Comparison of ENCODE assay signal across 8 cellular contexts in the genomic region with DNA sequence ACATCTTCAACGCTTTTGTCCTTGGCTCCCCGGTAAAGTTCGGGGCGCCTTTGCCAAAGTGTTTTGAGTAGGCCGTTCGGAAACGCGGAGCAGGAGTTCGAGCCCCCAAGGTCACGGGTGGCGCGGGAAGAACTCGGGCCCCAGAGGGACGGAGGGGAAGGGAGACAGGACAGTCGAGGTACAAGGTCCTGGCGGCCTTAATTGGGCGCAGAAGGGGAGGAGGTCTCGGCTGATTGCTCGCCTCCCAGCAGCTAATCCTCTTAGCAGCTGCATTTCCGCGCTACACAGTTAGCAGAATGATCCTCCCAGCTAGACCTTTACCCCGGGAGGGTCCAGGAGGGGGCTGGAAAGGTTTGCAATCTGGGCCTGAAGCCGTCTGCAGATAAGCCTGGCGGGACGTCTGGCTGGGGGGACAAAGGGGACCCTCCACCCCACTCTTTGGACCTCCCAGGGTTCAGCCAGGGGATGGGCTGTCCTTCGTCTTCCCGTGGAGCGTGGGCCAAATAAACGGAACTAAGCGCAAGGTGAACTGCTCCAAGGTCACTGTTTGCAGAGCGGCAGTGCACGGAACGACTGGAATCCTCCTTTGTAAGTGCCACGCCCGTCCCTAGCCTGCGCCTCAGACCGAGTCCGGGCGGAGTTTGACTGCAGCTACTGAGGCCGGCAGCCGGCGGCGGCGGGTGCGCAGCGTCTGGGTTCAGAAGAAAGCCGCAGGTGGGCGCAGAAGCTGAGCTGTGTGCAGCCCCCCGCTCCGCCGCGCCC. TPM values are rescaled to one million over a fixed set of nuclear protein-coding genes. Genes with fewer than 3 reads are reported as not detected.
DNase-seq lines count a peak whose midpoint lies in the region; ATAC-seq and TF ChIP-seq lines count a peak whose summit lies in the region.

No MANE protein-coding gene starts in this region.

- H3K27me3 ChIP-seq in Peyer's patch (peaks cover 0 to 11% of the 10 kb centered on the region in 2 donors), fibroblast of lung (ENCODE audit: control insufficient read depth, insufficient read depth, low read length) (peaks cover 23% of the 10 kb centered on the region)

- H3K4me2 ChIP-seq in fibroblast of lung (ENCODE audit: extremely low read depth, insufficient read depth, low read length): peak overlapping the region; percentile 97

- TF ChIP-seq CTCF in Peyer's patch (IDR thresholded peaks at IDR 0.05): no peak
- no peak for TF ChIP-seq CTCF in fibroblast of lung (conservative IDR thresholded peaks at IDR 0.05 in 1 of 2, IDR thresholded peaks at IDR 0.05 in 1 of 2; ENCODE audit: low read depth in 1 of 2, low read length in 2 of 2)

- H4K20me1 ChIP-seq in fibroblast of lung (ENCODE audit: control insufficient read depth, extremely low read depth, insufficient read depth, low read length): no peaks in the 10 kb centered on the region

- no peak for ATAC-seq in GM21717 (IDR thresholded peaks at IDR 0.05; ENCODE audit: unreplicated experiment)

- H3K4me1 ChIP-seq in Peyer's patch (peaks cover 0 to 23% (median 4%) of the 10 kb centered on the region in 4 donors), fibroblast of lung (ENCODE audit: control insufficient read depth, extremely low read depth, insufficient read depth, low read length) (peaks cover 3% of the 10 kb centered on the region)

- peak overlapping the region; percentile 34 for H2AFZ ChIP-seq in fibroblast of lung (ENCODE audit: low read length)

- H3K27ac ChIP-seq in Peyer's patch (peak overlapping the region in 1 of 4 donors; percentile 26), fibroblast of lung (ENCODE audit: insufficient read depth, low read length) (no peak overlapping the region)

- no peak overlapping the region for H3K9ac ChIP-seq in fibroblast of lung (ENCODE audit: insufficient read depth, low read length)

- H3K79me2 ChIP-seq in fibroblast of lung (ENCODE audit: control insufficient read depth, insufficient read depth, low read length): no peaks in the 10 kb centered on the region

- H3K4me3 ChIP-seq in Peyer's patch: peak overlapping the region in 3 of 4 donors; percentile 7 to 28 (median 23)
- H3K4me3 ChIP-seq in fibroblast of lung (replicated peaks in 1 of 4; ENCODE audit: control extremely low read depth in 1 of 4, insufficient read depth in 1 of 4, low read depth in 3 of 4, low read length in 4 of 4): peak overlapping the region in 2 of 4 experiments; percentile 23 to 33
- peak overlapping the region; percentile 19 for H3K4me3 ChIP-seq in skeletal muscle cell (ENCODE audit: low read depth, low read length)

- H3K9me3 ChIP-seq in Peyer's patch (no peaks in the 10 kb centered on the region), fibroblast of lung (ENCODE audit: control insufficient read depth, insufficient read depth, low read depth, low read length) (no peaks in the 10 kb centered on the region)

- DNase-seq in DMS53 (lab: John Stamatoyannopoulos, UW): peak; percentile 28
- DNase-seq in DMS53 treated with DMSO at 0.1 percent for 48 hours (lab: John Stamatoyannopoulos, UW; ENCODE audit: unreplicated experiment): no peak
- DNase-seq in Peyer's patch: peak in 2 of 3 donors; percentile 71 to 73
- no peak for DNase-seq in fibroblast of lung (ENCODE audit: low read depth in 2 of 2)
- DNase-seq in skeletal muscle cell (ENCODE audit: low read depth): no peak
- DNase-seq in NCI-H446 treated with DMSO at 0.1 percent for 48 hours (lab: John Stamatoyannopoulos, UW): no peak
- no peak for DNase-seq in epidermal melanocyte (ENCODE audit: insufficient read length, low spot score)

- no peak for TF ChIP-seq POLR2A in Peyer's patch (IDR thresholded peaks at IDR 0.05)

- H3K36me3 ChIP-seq in Peyer's patch (no peaks in the 10 kb centered on the region), fibroblast of lung (ENCODE audit: control insufficient read depth, insufficient read depth, low read length) (no peaks in the 10 kb centered on the region)

RNA-seq across cellular contexts. Expression of a gene that starts 7.2 kb away (rescaled TPM):
- total RNA-seq in Peyer's patch (under 1 TPM in 1 of 4 donors, not detected in 3; 0.70 TPM), fibroblast of lung (under 0.01 TPM in 1 of 2 replicates, not detected in the other)
- 0.01 TPM in 1 of 2 replicates, not detected in the other for polyA plus RNA-seq in fibroblast of lung
- polyA plus RNA-seq in fibroblast of lung (2012): not detected in 2 replicates
- not detected in 2 replicates for polyA minus RNA-seq in fibroblast of lung (ENCODE audit: low replicate concordance)

Comparison
In these comparisons a context has a peak if more than half of its experiments do, and no peak if none do; other contexts are left out.
1. DNase-seq: peak in DMS53 (single experiment) and Peyer's patch (2 of 3); none in DMS53 treated with DMSO at 0.1 percent for 48 hours (single experiment), fibroblast of lung (0 of 2), skeletal muscle cell (single experiment), NCI-H446 treated with DMSO at 0.1 percent for 48 hours (single experiment) and epidermal melanocyte (single experiment).